ENCODE assay signal across 20 cellular contexts in the genomic region with DNA sequence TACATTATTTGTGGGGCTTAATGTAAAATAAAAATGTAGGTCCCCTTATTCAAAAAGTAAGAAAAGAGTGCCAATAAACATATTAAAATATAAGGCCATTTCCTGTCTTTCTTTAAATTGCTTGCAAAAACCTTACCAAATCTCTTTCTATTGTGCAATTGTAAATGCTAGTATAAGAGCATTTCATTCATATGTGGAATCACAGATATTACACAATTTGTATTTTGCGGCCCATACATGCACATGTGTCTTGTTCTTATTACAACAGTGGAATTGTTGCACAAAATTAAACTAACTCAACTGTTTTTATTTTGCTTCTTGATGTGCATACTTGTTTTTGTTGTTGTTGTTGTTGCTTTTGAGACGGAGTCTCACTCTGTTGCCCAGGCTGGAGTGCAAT.
"Had no signal": no experiment of that assay in that cellular context is flagged by ENCODE, and none has a peak within 500 bp of the region (broad histone marks: within the 10 kb centered on the region; RNA-seq: fewer than 3 reads in every experiment).

No MANE protein-coding gene starts in this region.

- H3K27ac ChIP-seq: brain microvascular endothelial cell, gastrocnemius medialis, left ventricle myocardium inferior, thyroid gland had no signal

- DNase-seq: activated CD4-positive, alpha-beta T cell treated with anti-CD3 and anti-CD28 coated beads, Interleukin-2, amount 50 U/mL, for 1 hour; activated CD4-positive, CD25-positive, alpha-beta regulatory T cell treated with anti-CD3 and anti-CD28 coated beads, Interleukin-2, amount 50 U/mL, for 72 hours; activated CD8-positive, alpha-beta memory T cell treated with anti-CD3 and anti-CD28 coated beads, Interleukin-2, amount 50 U/mL, for 4 hours; activated naive CD4-positive, alpha-beta T cell treated with anti-CD3 and anti-CD28 coated beads for 36 hours; activated T-cell treated with anti-CD3 and anti-CD28 coated beads, Interleukin-2, amount 50 U/mL, for 4 hours; aorta; brain microvascular endothelial cell; effector CD4-positive, alpha-beta T cell; gastrocnemius medialis; head of caudate nucleus; kidney glomerular epithelial cell; left ventricle myocardium inferior; occipital lobe; retina; stimulated activated CD4-positive, alpha-beta T cell treated with anti-CD3 and anti-CD28 coated beads, Interleukin-12 subunit alpha, Interleukin-12 subunit beta, amount 100 ng/mL, for 4 hours; stimulated activated CD4-positive, alpha-beta T cell treated with anti-CD3 and anti-CD28 coated beads, Interleukin-1b, Interleukin-23, amount 100 ng/mL, for 48 hours; stimulated activated CD8-positive, alpha-beta memory T cell treated with anti-CD3 and anti-CD28 coated beads, Interleukin-4, amount 100 ng/mL, for 48 hours; stimulated activated naive CD4-positive, alpha-beta T cell; thyroid gland had no signal

- H3K4me3 ChIP-seq: gastrocnemius medialis, left ventricle myocardium inferior, thyroid gland had no signal

- H3K36me3 ChIP-seq: brain microvascular endothelial cell, gastrocnemius medialis, left ventricle myocardium inferior, thyroid gland had no signal

- H3K9me3 ChIP-seq: gastrocnemius medialis, left ventricle myocardium inferior, thyroid gland had no signal

- H3K27me3 ChIP-seq: brain microvascular endothelial cell, gastrocnemius medialis, thyroid gland had no signal

- H3K4me1 ChIP-seq: left ventricle myocardium inferior, thyroid gland had no signal

- ATAC-seq: activated T-cell treated with anti-CD3 and anti-CD28 coated beads, Interleukin-2, amount 50 U/mL, for 4 hours; esophagus mucosa; gastrocnemius medialis had no signal
